In the genomic region with DNA sequence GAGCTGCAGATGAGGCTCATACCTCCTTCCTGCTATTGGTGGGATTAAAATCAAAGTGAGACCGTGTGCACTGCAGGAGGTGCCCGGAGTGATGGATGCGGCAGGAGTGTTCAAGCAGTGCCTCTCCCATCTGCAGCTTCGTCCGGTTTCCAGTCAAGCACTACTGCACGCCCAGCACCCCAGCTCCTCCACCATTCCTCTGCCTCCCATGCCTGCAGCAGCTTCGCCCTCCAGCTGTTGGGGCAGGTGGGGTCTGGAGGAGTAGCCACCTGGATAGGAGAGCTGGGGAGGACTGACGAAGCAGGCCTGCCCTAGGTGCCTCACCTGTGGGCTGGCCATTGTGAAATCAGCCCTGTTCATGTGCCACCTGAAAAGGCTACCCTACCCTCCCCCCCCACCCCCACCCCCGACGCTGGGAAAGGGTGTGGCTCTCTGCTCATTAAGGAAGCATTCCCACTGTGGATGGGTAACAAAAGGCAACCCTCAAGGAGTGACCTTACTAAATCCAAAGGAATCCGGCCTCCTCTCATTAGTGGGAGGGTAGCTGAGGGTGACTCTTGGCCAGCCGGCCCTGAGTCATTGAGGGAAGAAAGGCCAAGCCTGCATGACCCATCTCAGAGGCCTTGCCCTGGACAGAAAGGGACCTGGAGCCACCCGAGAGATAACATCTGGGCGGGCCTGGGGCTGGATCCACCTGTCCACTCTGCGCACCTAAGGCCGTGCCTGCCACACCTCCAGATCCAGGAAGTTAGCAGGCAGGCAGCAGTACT, we compare ENCODE assay signal across 1 cellular context.
TF ChIP-seq lines count a peak whose summit lies in the region.

No MANE protein-coding gene starts in this region.

TF ChIP-seq in H1, 55 proteins besides CTCF, POLR2A, EP300 and RAD21:
- TF ChIP-seq, protein P1, sequence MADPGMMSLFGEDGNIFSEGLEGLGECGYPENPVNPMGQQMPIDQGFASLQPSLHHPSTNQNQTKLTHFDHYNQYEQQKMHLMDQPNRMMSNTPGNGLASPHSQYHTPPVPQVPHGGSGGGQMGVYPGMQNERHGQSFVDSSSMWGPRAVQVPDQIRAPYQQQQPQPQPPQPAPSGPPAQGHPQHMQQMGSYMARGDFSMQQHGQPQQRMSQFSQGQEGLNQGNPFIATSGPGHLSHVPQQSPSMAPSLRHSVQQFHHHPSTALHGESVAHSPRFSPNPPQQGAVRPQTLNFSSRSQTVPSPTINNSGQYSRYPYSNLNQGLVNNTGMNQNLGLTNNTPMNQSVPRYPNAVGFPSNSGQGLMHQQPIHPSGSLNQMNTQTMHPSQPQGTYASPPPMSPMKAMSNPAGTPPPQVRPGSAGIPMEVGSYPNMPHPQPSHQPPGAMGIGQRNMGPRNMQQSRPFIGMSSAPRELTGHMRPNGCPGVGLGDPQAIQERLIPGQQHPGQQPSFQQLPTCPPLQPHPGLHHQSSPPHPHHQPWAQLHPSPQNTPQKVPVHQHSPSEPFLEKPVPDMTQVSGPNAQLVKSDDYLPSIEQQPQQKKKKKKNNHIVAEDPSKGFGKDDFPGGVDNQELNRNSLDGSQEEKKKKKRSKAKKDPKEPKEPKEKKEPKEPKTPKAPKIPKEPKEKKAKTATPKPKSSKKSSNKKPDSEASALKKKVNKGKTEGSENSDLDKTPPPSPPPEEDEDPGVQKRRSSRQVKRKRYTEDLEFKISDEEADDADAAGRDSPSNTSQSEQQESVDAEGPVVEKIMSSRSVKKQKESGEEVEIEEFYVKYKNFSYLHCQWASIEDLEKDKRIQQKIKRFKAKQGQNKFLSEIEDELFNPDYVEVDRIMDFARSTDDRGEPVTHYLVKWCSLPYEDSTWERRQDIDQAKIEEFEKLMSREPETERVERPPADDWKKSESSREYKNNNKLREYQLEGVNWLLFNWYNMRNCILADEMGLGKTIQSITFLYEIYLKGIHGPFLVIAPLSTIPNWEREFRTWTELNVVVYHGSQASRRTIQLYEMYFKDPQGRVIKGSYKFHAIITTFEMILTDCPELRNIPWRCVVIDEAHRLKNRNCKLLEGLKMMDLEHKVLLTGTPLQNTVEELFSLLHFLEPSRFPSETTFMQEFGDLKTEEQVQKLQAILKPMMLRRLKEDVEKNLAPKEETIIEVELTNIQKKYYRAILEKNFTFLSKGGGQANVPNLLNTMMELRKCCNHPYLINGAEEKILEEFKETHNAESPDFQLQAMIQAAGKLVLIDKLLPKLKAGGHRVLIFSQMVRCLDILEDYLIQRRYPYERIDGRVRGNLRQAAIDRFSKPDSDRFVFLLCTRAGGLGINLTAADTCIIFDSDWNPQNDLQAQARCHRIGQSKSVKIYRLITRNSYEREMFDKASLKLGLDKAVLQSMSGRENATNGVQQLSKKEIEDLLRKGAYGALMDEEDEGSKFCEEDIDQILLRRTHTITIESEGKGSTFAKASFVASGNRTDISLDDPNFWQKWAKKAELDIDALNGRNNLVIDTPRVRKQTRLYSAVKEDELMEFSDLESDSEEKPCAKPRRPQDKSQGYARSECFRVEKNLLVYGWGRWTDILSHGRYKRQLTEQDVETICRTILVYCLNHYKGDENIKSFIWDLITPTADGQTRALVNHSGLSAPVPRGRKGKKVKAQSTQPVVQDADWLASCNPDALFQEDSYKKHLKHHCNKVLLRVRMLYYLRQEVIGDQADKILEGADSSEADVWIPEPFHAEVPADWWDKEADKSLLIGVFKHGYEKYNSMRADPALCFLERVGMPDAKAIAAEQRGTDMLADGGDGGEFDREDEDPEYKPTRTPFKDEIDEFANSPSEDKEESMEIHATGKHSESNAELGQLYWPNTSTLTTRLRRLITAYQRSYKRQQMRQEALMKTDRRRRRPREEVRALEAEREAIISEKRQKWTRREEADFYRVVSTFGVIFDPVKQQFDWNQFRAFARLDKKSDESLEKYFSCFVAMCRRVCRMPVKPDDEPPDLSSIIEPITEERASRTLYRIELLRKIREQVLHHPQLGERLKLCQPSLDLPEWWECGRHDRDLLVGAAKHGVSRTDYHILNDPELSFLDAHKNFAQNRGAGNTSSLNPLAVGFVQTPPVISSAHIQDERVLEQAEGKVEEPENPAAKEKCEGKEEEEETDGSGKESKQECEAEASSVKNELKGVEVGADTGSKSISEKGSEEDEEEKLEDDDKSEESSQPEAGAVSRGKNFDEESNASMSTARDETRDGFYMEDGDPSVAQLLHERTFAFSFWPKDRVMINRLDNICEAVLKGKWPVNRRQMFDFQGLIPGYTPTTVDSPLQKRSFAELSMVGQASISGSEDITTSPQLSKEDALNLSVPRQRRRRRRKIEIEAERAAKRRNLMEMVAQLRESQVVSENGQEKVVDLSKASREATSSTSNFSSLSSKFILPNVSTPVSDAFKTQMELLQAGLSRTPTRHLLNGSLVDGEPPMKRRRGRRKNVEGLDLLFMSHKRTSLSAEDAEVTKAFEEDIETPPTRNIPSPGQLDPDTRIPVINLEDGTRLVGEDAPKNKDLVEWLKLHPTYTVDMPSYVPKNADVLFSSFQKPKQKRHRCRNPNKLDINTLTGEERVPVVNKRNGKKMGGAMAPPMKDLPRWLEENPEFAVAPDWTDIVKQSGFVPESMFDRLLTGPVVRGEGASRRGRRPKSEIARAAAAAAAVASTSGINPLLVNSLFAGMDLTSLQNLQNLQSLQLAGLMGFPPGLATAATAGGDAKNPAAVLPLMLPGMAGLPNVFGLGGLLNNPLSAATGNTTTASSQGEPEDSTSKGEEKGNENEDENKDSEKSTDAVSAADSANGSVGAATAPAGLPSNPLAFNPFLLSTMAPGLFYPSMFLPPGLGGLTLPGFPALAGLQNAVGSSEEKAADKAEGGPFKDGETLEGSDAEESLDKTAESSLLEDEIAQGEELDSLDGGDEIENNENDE (IDR thresholded peaks at IDR 0.05; ENCODE audit: insufficient replicate concordance, low read length) = no peak
- TF ChIP-seq MAX (IDR thresholded peaks at IDR 0.05) (0 out of 2 replicates have a peak, but pooled peaks have one; percentile 19), CHD1 (IDR thresholded peaks at IDR 0.05; ENCODE audit: low read depth, low read length) (no peak)
TF ChIP-seq in H1: peak in this region for 1.
